1 cellular context compared by ENCODE assay signal in the genomic region with DNA sequence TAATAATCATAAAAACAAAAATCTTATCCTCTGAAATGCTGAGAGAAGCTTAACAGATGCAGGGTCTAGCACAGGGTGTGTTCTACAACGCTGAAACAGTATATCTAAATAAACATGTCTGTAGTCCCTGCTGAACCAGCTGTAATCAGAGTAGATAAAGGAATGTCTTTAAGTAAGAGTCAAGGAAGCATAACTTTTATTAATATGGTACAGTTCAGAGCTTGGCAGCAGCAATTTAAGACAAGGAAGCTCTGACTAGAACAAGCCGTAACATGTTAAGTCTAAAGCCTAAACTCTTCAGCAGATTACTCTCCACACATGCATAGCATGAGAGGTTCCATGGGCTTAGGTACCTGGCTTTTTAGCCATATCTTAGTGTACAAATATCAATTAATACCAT.
TF ChIP-seq lines count a peak whose summit lies in the region.

No MANE protein-coding gene starts in this region.

TF ChIP-seq in GM12878, 131 proteins besides CTCF, POLR2A, EP300 and RAD21 (continued from another document):
- TF ChIP-seq, protein P1, sequence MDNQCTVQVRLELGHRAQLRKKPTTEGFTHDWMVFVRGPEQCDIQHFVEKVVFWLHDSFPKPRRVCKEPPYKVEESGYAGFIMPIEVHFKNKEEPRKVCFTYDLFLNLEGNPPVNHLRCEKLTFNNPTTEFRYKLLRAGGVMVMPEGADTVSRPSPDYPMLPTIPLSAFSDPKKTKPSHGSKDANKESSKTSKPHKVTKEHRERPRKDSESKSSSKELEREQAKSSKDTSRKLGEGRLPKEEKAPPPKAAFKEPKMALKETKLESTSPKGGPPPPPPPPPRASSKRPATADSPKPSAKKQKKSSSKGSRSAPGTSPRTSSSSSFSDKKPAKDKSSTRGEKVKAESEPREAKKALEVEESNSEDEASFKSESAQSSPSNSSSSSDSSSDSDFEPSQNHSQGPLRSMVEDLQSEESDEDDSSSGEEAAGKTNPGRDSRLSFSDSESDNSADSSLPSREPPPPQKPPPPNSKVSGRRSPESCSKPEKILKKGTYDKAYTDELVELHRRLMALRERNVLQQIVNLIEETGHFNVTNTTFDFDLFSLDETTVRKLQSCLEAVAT (IDR thresholded peaks at IDR 0.05): no peak
